ENCODE assay signal across 17 cellular contexts in the genomic region with DNA sequence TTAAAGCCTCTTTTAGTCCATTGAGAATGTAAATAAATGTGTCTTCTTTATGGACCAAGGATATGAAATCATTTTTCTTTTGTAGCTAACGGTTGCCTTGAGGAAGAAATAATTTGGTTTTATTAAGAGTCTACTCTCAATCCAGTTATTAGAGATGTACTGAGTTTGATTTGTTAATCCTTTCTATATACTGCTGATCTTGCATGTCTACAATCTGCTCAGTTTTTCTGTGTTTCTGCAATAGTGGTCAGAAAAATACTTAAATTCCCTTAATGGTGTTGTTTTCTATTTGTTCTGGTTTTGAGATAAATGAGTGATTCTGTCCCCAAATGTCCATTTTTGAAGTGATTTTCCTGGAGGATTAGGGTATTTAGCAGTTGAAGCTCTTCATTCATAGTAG. TPM values are rescaled to one million over a fixed set of nuclear protein-coding genes. Genes with fewer than 3 reads are reported as not detected.
DNase-seq lines count a peak whose midpoint lies in the region; ATAC-seq and TF ChIP-seq lines count a peak whose summit lies in the region.
"Had no signal": no experiment of that assay in that cellular context is flagged by ENCODE, and none has a peak within 500 bp of the region (broad histone marks: within the 10 kb centered on the region; RNA-seq: fewer than 3 reads in every experiment).

No MANE protein-coding gene starts in this region.

- no peaks in the 10 kb centered on the region for H3K27me3 ChIP-seq in CD8-positive, alpha-beta T cell (ENCODE audit: insufficient read depth, low read length)

- H3K27ac ChIP-seq in CD8-positive, alpha-beta T cell (ENCODE audit: low read depth, low read length) = no peak overlapping the region
- H3K27ac ChIP-seq: RWPE1, SK-N-MC had no signal

- H3K9me3 ChIP-seq in CD8-positive, alpha-beta T cell (ENCODE audit: low read length) = no peaks in the 10 kb centered on the region

- H3K36me3 Mint-ChIP-seq in activated naive CD4-positive, alpha-beta T cell treated with anti-CD3 and anti-CD28 coated beads, Interleukin-2, amount 50 U/mL, for 24 hours = peaks cover 20% of the 10 kb centered on the region
- H3K36me3 Mint-ChIP-seq in activated naive CD4-positive, alpha-beta T cell treated with anti-CD3 and anti-CD28 coated beads for 36 hours (ENCODE audit: low read depth) = peaks cover 18% of the 10 kb centered on the region
- peaks cover 82% of the 10 kb centered on the region for H3K36me3 Mint-ChIP-seq in CD8-positive, alpha-beta T cell
- H3K36me3 Mint-ChIP-seq in activated naive CD8-positive, alpha-beta T cell treated with anti-CD3 and anti-CD28 coated beads for 36 hours = peaks cover 9% of the 10 kb centered on the region
- peaks cover 69% of the 10 kb centered on the region for H3K36me3 Mint-ChIP-seq in stimulated activated memory B cell treated with anti-CD40 and anti-IgM and Interleukin-4, amounts not matched to agents 10 μg/mL and 1 μg/mL and 100 μg/mL, for 72 hours
- peaks cover 9% of the 10 kb centered on the region for H3K36me3 Mint-ChIP-seq in endothelial cell (ENCODE audit: low read depth, unreplicated experiment)

- H3K27ac Mint-ChIP-seq in activated naive CD4-positive, alpha-beta T cell treated with anti-CD3 and anti-CD28 coated beads, Interleukin-2, amount 50 U/mL, for 24 hours = peak overlapping the region; percentile 86
- H3K27ac Mint-ChIP-seq in activated naive CD4-positive, alpha-beta T cell treated with anti-CD3 and anti-CD28 coated beads for 36 hours = no peak overlapping the region
- H3K27ac Mint-ChIP-seq in CD8-positive, alpha-beta T cell = peak overlapping the region; percentile 61
- H3K27ac Mint-ChIP-seq in activated naive CD8-positive, alpha-beta T cell treated with anti-CD3 and anti-CD28 coated beads for 36 hours = peak overlapping the region; percentile 3
- H3K27ac Mint-ChIP-seq in stimulated activated memory B cell treated with anti-CD40 and anti-IgM and Interleukin-4, amounts not matched to agents 10 μg/mL and 1 μg/mL and 100 μg/mL, for 72 hours = peak overlapping the region; percentile 6
- H3K27ac Mint-ChIP-seq in endothelial cell (ENCODE audit: unreplicated experiment) = no peak overlapping the region

- H3K27me3 Mint-ChIP-seq in activated naive CD4-positive, alpha-beta T cell treated with anti-CD3 and anti-CD28 coated beads, Interleukin-2, amount 50 U/mL, for 24 hours = no peaks in the 10 kb centered on the region
- H3K27me3 Mint-ChIP-seq in activated naive CD4-positive, alpha-beta T cell treated with anti-CD3 and anti-CD28 coated beads for 36 hours (ENCODE audit: low read depth) = no peaks in the 10 kb centered on the region
- H3K27me3 Mint-ChIP-seq in CD8-positive, alpha-beta T cell (ENCODE audit: low read depth) = no peaks in the 10 kb centered on the region
- H3K27me3 Mint-ChIP-seq in activated naive CD8-positive, alpha-beta T cell treated with anti-CD3 and anti-CD28 coated beads for 36 hours = no peaks in the 10 kb centered on the region
- no peaks in the 10 kb centered on the region for H3K27me3 Mint-ChIP-seq in stimulated activated memory B cell treated with anti-CD40 and anti-IgM and Interleukin-4, amounts not matched to agents 10 μg/mL and 1 μg/mL and 100 μg/mL, for 72 hours
- H3K27me3 Mint-ChIP-seq in endothelial cell (ENCODE audit: unreplicated experiment) = no peaks in the 10 kb centered on the region

- peaks cover 9% of the 10 kb centered on the region for H3K4me1 Mint-ChIP-seq in activated naive CD4-positive, alpha-beta T cell treated with anti-CD3 and anti-CD28 coated beads, Interleukin-2, amount 50 U/mL, for 24 hours
- H3K4me1 Mint-ChIP-seq in activated naive CD4-positive, alpha-beta T cell treated with anti-CD3 and anti-CD28 coated beads for 36 hours (ENCODE audit: low read depth) = peaks cover 10% of the 10 kb centered on the region
- peaks cover 2% of the 10 kb centered on the region for H3K4me1 Mint-ChIP-seq in CD8-positive, alpha-beta T cell (ENCODE audit: low read depth)
- H3K4me1 Mint-ChIP-seq in activated naive CD8-positive, alpha-beta T cell treated with anti-CD3 and anti-CD28 coated beads for 36 hours = peaks cover 9% of the 10 kb centered on the region
- no peaks in the 10 kb centered on the region for H3K4me1 Mint-ChIP-seq in stimulated activated memory B cell treated with anti-CD40 and anti-IgM and Interleukin-4, amounts not matched to agents 10 μg/mL and 1 μg/mL and 100 μg/mL, for 72 hours
- no peaks in the 10 kb centered on the region for H3K4me1 Mint-ChIP-seq in endothelial cell (ENCODE audit: unreplicated experiment)

- H3K4me3 ChIP-seq in CD8-positive, alpha-beta T cell (ENCODE audit: low read depth, low read length) = no peak overlapping the region
- H3K4me3 ChIP-seq: SK-N-MC had no signal

- no peak for DNase-seq in activated naive CD4-positive, alpha-beta T cell treated with anti-CD3 and anti-CD28 coated beads for 36 hours
- no peak for DNase-seq in CD8-positive, alpha-beta T cell
- no peak for DNase-seq in activated naive CD8-positive, alpha-beta T cell treated with anti-CD3 and anti-CD28 coated beads for 36 hours
- no peak for DNase-seq in stimulated activated CD4-positive, alpha-beta T cell treated with anti-CD3 and anti-CD28 coated beads, Interleukin-4, amount 100 ng/mL, for 4 hours
- no peak for DNase-seq in endothelial cell (ENCODE audit: low spot score)
- DNase-seq: C1 segment of cervical spinal cord, COR-L47, DMS79, Kasumi-1, NCI-H1436, NCI-H1930, NCI-H510A, SHP77 treated with DMSO at 0.1 percent for 48 hours had no signal

- POLR2A ChIA-PET in CD8-positive, alpha-beta T cell (lab: Charles Lee) = interaction anchor here (1.4 kb wide), 1 partner anchor 10 kb away, joined by 4 read pairs; no protein-coding TSS in a partner anchor

- H3K4me1 ChIP-seq in CD8-positive, alpha-beta T cell (ENCODE audit: insufficient read depth, low read length) = no peaks in the 10 kb centered on the region

- ATAC-seq in CD8-positive, alpha-beta T cell = no peak
- no peak for ATAC-seq in stimulated activated memory B cell treated with anti-CD40 and anti-IgM and Interleukin-4, amounts not matched to agents 10 μg/mL and 1 μg/mL and 100 μg/mL, for 72 hours

- no peak for TF ChIP-seq CTCF in CD8-positive, alpha-beta T cell (IDR thresholded peaks at IDR 0.05)
- TF ChIP-seq CTCF in endothelial cell (IDR thresholded peaks at IDR 0.05; ENCODE audit: unreplicated experiment) = no peak

- intact Hi-C loops in activated naive CD4-positive, alpha-beta T cell treated with anti-CD3 and anti-CD28 coated beads for 36 hours (cut with micrococcal nuclease) = no loop called here
- intact Hi-C loops in CD8-positive, alpha-beta T cell (cut with DNase I, micrococcal nuclease) = no loop called here

- H3K36me3 ChIP-seq in CD8-positive, alpha-beta T cell (ENCODE audit: insufficient read depth, low read length) = peaks cover 45% of the 10 kb centered on the region

- CTCF ChIA-PET in activated naive CD4-positive, alpha-beta T cell treated with anti-CD3 and anti-CD28 coated beads for 36 hours (lab: Charles Lee) = interaction anchor here (1.3 to 4.1 kb wide), 2 partner anchors 10 kb away, joined by 4 to 39 read pairs; no protein-coding TSS in a partner anchor
- CTCF ChIA-PET in CD8-positive, alpha-beta T cell (lab: Charles Lee) = interaction anchor here (1.2 to 5.1 kb wide), 3 partner anchors 10 to 131 kb away, joined by 4 to 49 read pairs (median 5); no protein-coding TSS in a partner anchor

- no peak overlapping the region for H3K4me3 Mint-ChIP-seq in activated naive CD4-positive, alpha-beta T cell treated with anti-CD3 and anti-CD28 coated beads, Interleukin-2, amount 50 U/mL, for 24 hours
- H3K4me3 Mint-ChIP-seq in activated naive CD4-positive, alpha-beta T cell treated with anti-CD3 and anti-CD28 coated beads for 36 hours = no peak overlapping the region
- H3K4me3 Mint-ChIP-seq in CD8-positive, alpha-beta T cell = no peak overlapping the region
- H3K4me3 Mint-ChIP-seq in activated naive CD8-positive, alpha-beta T cell treated with anti-CD3 and anti-CD28 coated beads for 36 hours = no peak overlapping the region
- no peak overlapping the region for H3K4me3 Mint-ChIP-seq in stimulated activated memory B cell treated with anti-CD40 and anti-IgM and Interleukin-4, amounts not matched to agents 10 μg/mL and 1 μg/mL and 100 μg/mL, for 72 hours
- no peak overlapping the region for H3K4me3 Mint-ChIP-seq in endothelial cell (ENCODE audit: unreplicated experiment)

- H3K9me3 Mint-ChIP-seq in activated naive CD4-positive, alpha-beta T cell treated with anti-CD3 and anti-CD28 coated beads, Interleukin-2, amount 50 U/mL, for 24 hours = no peaks in the 10 kb centered on the region
- H3K9me3 Mint-ChIP-seq in activated naive CD4-positive, alpha-beta T cell treated with anti-CD3 and anti-CD28 coated beads for 36 hours = no peaks in the 10 kb centered on the region
- H3K9me3 Mint-ChIP-seq in CD8-positive, alpha-beta T cell = no peaks in the 10 kb centered on the region
- no peaks in the 10 kb centered on the region for H3K9me3 Mint-ChIP-seq in activated naive CD8-positive, alpha-beta T cell treated with anti-CD3 and anti-CD28 coated beads for 36 hours
- H3K9me3 Mint-ChIP-seq in stimulated activated memory B cell treated with anti-CD40 and anti-IgM and Interleukin-4, amounts not matched to agents 10 μg/mL and 1 μg/mL and 100 μg/mL, for 72 hours = peaks cover 3% of the 10 kb centered on the region
- no peaks in the 10 kb centered on the region for H3K9me3 Mint-ChIP-seq in endothelial cell (ENCODE audit: unreplicated experiment)

RNA-seq across cellular contexts. Expression of a gene that starts 54.9 kb away (rescaled TPM):
- total RNA-seq in activated naive CD4-positive, alpha-beta T cell treated with anti-CD3 and anti-CD28 coated beads for 36 hours = 10 to 100 TPM; 70.8 to 71.9 TPM
- 100 to 1,000 TPM; 341 TPM for total RNA-seq in CD8-positive, alpha-beta T cell
- total RNA-seq in activated naive CD8-positive, alpha-beta T cell treated with anti-CD3 and anti-CD28 coated beads for 36 hours = 10 to 100 TPM; 94.3 to 97.9 TPM
- 30.7 TPM for total RNA-seq in endothelial cell (ENCODE audit: unreplicated experiment)

Comparison
In these comparisons a context has a peak if more than half of its experiments do, and no peak if none do; other contexts are left out.
1. H3K27ac Mint-ChIP-seq: peak in activated naive CD4-positive, alpha-beta T cell treated with anti-CD3 and anti-CD28 coated beads, Interleukin-2, amount 50 U/mL, for 24 hours (single experiment), CD8-positive, alpha-beta T cell (single experiment), activated naive CD8-positive, alpha-beta T cell treated with anti-CD3 and anti-CD28 coated beads for 36 hours (single experiment) and stimulated activated memory B cell treated with anti-CD40 and anti-IgM and Interleukin-4, amounts not matched to agents 10 μg/mL and 1 μg/mL and 100 μg/mL, for 72 hours (single experiment); none in activated naive CD4-positive, alpha-beta T cell treated with anti-CD3 and anti-CD28 coated beads for 36 hours (single experiment) and endothelial cell (single experiment).